ENCODE assay signal across 8 cellular contexts in genomic region chr16:87806608-87807546, GRCh38. TPM values are rescaled to one million over a fixed set of nuclear protein-coding genes. Genes with fewer than 3 reads are reported as not detected.
DNase-seq lines count a peak whose midpoint lies in the region; ATAC-seq and TF ChIP-seq lines count a peak whose summit lies in the region.

No MANE protein-coding gene starts in this region.

- H3K27ac ChIP-seq in body of pancreas: peak overlapping the region in 3 of 4 donors; percentile 13 to 64 (median 58)

- no peaks in the 10 kb centered on the region for H3K27me3 ChIP-seq in body of pancreas

- peak overlapping the region in 1 of 2 donors; percentile 8 for H3K4me3 ChIP-seq in body of pancreas

- intact Hi-C loops in body of pancreas (cut with DNase I): no loop called here

- TF ChIP-seq POLR2A in body of pancreas (IDR thresholded peaks at IDR 0.05): peak in 2 of 3 donors; percentile 40 to 46

- peaks cover 20% of the 10 kb centered on the region for H3K4me1 ChIP-seq in body of pancreas

- DNase-seq in GDM1 (lab: John Stamatoyannopoulos, UW) (peak; percentile 21), NCI-H1417 (lab: John Stamatoyannopoulos, UW) (peak; percentile 69 to 98 (median 94)), SW 1271 (lab: John Stamatoyannopoulos, UW) (peak; percentile 12 to 31), body of pancreas (peak; percentile 46 to 65 (median 64)), kidney tubule cell (ENCODE audit: low spot score) (peak; percentile 83)
- DNase-seq in stimulated activated CD4-positive, alpha-beta T cell treated with anti-CD3 and anti-CD28 coated beads, Interleukin-2, amount 100 ng/mL, for 4 hours (ENCODE audit: low read depth): peak; percentile 62

- 6 to 9% methylated on average over 11 to 25 of the region's 25 CpGs for WGBS in body of pancreas, 2 donors

- peak; percentile 78 for ATAC-seq in body of pancreas
- no peak for ATAC-seq in GM19452 (IDR thresholded peaks at IDR 0.05; ENCODE audit: unreplicated experiment)
- ATAC-seq in HG02678 (IDR thresholded peaks at IDR 0.05; ENCODE audit: unreplicated experiment): no peak

- no peaks in the 10 kb centered on the region for H3K9me3 ChIP-seq in body of pancreas

- TF ChIP-seq CTCF in body of pancreas (IDR thresholded peaks at IDR 0.05): no peak

- H3K36me3 ChIP-seq in body of pancreas (replicated peaks in 1 of 2; ENCODE audit: insufficient read depth in 1 of 2, low read depth in 2 of 2): no peaks in the 10 kb centered on the region

RNA-seq across cellular contexts. Expression of gene KLHDC4, which starts 41.1 kb away (rescaled TPM):
- total RNA-seq in body of pancreas: 10 to 100 TPM; 25.4 to 82.1 TPM

Comparison
In these comparisons a context has a peak if more than half of its experiments do, and no peak if none do; other contexts are left out.
1. DNase-seq: peak in every context shown above with its lines; median percentile 94 in NCI-H1417; 83 in kidney tubule cell; 64 in body of pancreas; 62 in stimulated activated CD4-positive, alpha-beta T cell treated with anti-CD3 and anti-CD28 coated beads, Interleukin-2, amount 100 ng/mL, for 4 hours; 22 in SW 1271; 21 in GDM1.